Comparison of ENCODE assay signal across 10 cellular contexts in genomic region chr15:78046796-78047341, GRCh38. TPM values are rescaled to one million over a fixed set of nuclear protein-coding genes. Genes with fewer than 3 reads are reported as not detected.
DNase-seq lines count a peak whose midpoint lies in the region; ATAC-seq lines count a peak whose summit lies in the region.
"Had no signal": no experiment of that assay in that cellular context is flagged by ENCODE, and none has a peak within 500 bp of the region (broad histone marks: within the 10 kb centered on the region; RNA-seq: fewer than 3 reads in every experiment).

No MANE protein-coding gene starts in this region.

- DNase-seq in MV-4-11 (lab: John Stamatoyannopoulos, UW) = peak; percentile 44
- DNase-seq in dermis blood vessel endothelial cell = peak; percentile 81
- DNase-seq in posterior vena cava (ENCODE audit: low spot score) = peak; percentile 61
- no peak for DNase-seq in DMS 273 treated with DMSO at 0.1 percent for 48 hours (lab: John Stamatoyannopoulos, UW)
- no peak for DNase-seq in HPDE6-E6E7 (ENCODE audit: extremely low spot score)
- DNase-seq: mesendoderm had no signal

- intact Hi-C loops in posterior vena cava (cut with DNase I) = no loop called here

- ATAC-seq in GM18907 (IDR thresholded peaks at IDR 0.05; ENCODE audit: unreplicated experiment) = peak; percentile 38
- no peak for ATAC-seq in GM18858 (IDR thresholded peaks at IDR 0.05; ENCODE audit: unreplicated experiment)
- ATAC-seq in GM21447 (IDR thresholded peaks at IDR 0.05; ENCODE audit: unreplicated experiment) = no peak

RNA-seq across cellular contexts. Expression of gene TBC1D2B, which starts 30.6 kb away (rescaled TPM):
- total RNA-seq in dermis blood vessel endothelial cell (26.2 and 43.8 TPM in 2 replicates), posterior vena cava (10 to 100 TPM; 46.5 to 57.9 TPM)

RNA-seq across cellular contexts. Expression of gene SH2D7, which starts 45.5 kb away (rescaled TPM):
- total RNA-seq in dermis blood vessel endothelial cell (not detected in 2 replicates), posterior vena cava (not detected)
- total RNA-seq: SK-MEL-5 had no signal

Comparison
In these comparisons a context has a peak if more than half of its experiments do, and no peak if none do; other contexts are left out.
1. DNase-seq: peak in MV-4-11 (single experiment), dermis blood vessel endothelial cell (single experiment) and posterior vena cava (single experiment); none in DMS 273 treated with DMSO at 0.1 percent for 48 hours (single experiment) and HPDE6-E6E7 (single experiment).